Comparison of ENCODE assay signal across 9 cellular contexts in the genomic region with DNA sequence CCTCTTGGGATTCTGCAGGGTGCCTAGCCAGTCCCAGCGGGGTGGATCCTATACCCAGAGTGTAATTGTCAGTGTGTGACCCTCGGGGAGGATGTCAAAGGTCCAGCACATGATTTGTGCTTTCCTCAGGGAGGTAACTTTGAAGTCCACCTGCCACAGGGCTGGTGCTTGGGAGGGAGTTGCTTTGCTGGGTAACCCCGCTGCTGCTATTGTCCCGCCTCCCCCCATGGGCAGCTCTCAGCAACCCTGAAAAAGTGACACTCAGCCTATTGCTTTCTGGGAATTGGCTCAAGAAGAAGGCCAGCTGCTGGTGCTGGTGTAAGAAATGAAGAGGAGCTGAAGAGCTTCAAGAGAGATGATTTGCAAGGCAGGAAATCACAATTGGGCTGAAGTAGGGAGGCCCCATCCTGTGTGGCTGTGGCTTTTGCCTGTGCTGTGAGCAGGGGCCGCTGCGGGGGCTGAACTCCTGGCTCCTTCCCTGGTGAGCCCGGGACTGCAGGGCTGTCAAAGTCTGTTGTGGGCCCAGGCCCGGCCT. TPM values are rescaled to one million over a fixed set of nuclear protein-coding genes. Genes with fewer than 3 reads are reported as not detected.
DNase-seq lines count a peak whose midpoint lies in the region; ATAC-seq, FAIRE-seq and TF ChIP-seq lines count a peak whose summit lies in the region.
"Had no signal": no experiment of that assay in that cellular context is flagged by ENCODE, and none has a peak within 500 bp of the region (broad histone marks: within the 10 kb centered on the region; RNA-seq: fewer than 3 reads in every experiment).

No MANE protein-coding gene starts in this region.

- 44 to 78% (median 55%) methylated on average over 8 of the region's 8 CpGs for WGBS in small intestine, 3 donors
- WGBS in aorta, 2 donors, result 89 to 91% methylated on average over 8 of the region's 8 CpGs

- H3K4me3 Mint-ChIP-seq in activated T-helper 2 cell treated with anti-CD3 and anti-CD28 coated beads, Interferon-gamma antibody, Interleukin-2, Interleukin-4, amounts not matched to agents 10 μg/mL and 5 μg/mL and 100 μg/mL, durations not matched to agents 14 hours and 24 hours and 36 hours (ENCODE audit: low read depth), result peak overlapping the region; percentile 43
- H3K4me3 Mint-ChIP-seq in chondrocyte (ENCODE audit: unreplicated experiment), result no peak overlapping the region

- TF ChIP-seq CTCF in HL-60 (IDR thresholded peaks at IDR 0.05; ENCODE audit: insufficient read depth, low read length) (no peak), chondrocyte (IDR thresholded peaks at IDR 0.05) (no peak)

- peak; percentile 76 for ATAC-seq in GM18499 (IDR thresholded peaks at IDR 0.05; ENCODE audit: insufficient read depth, unreplicated experiment)
- no peak for ATAC-seq in aorta (ENCODE audit: low FRiP score)
- ATAC-seq: body of pancreas had no signal

- FAIRE-seq in small intestine (lab: Jason Lieb, UNC), result no peak

- peaks cover 35% of the 10 kb centered on the region for H3K4me1 Mint-ChIP-seq in activated T-helper 2 cell treated with anti-CD3 and anti-CD28 coated beads, Interferon-gamma antibody, Interleukin-2, Interleukin-4, amounts not matched to agents 10 μg/mL and 5 μg/mL and 100 μg/mL, durations not matched to agents 14 hours and 24 hours and 36 hours (ENCODE audit: low read depth)
- peaks cover 24% of the 10 kb centered on the region for H3K4me1 Mint-ChIP-seq in chondrocyte (ENCODE audit: low read depth)

- H3K27me3 Mint-ChIP-seq in activated T-helper 2 cell treated with anti-CD3 and anti-CD28 coated beads, Interferon-gamma antibody, Interleukin-2, Interleukin-4, amounts not matched to agents 10 μg/mL and 5 μg/mL and 100 μg/mL, durations not matched to agents 14 hours and 24 hours and 36 hours (ENCODE audit: low read depth), result no peaks in the 10 kb centered on the region
- H3K27me3 Mint-ChIP-seq in chondrocyte (ENCODE audit: low read depth), result peaks cover 3% of the 10 kb centered on the region

- no peaks in the 10 kb centered on the region for H3K27me3 ChIP-seq in HL-60 (ENCODE audit: insufficient read depth, poor library complexity, severe bottlenecking)
- no peaks in the 10 kb centered on the region for H3K27me3 ChIP-seq in small intestine (ENCODE audit: control insufficient read depth in 2 of 2, insufficient read depth in 2 of 2, low read length in 2 of 2)
- no peaks in the 10 kb centered on the region for H3K27me3 ChIP-seq in aorta (ENCODE audit: control insufficient read depth in 1 of 2, insufficient read depth in 2 of 2, low read length in 1 of 2)
- H3K27me3 ChIP-seq: body of pancreas had no signal

- H3K36me3 ChIP-seq in small intestine (ENCODE audit: control insufficient read depth in 2 of 2, insufficient read depth in 2 of 2, low read length in 2 of 2) (no peaks in the 10 kb centered on the region), aorta (ENCODE audit: control insufficient read depth in 1 of 2, insufficient read depth in 2 of 2, low read length in 1 of 2) (no peaks in the 10 kb centered on the region)

- peak overlapping the region; percentile 89 for H3K27ac Mint-ChIP-seq in activated T-helper 2 cell treated with anti-CD3 and anti-CD28 coated beads, Interferon-gamma antibody, Interleukin-2, Interleukin-4, amounts not matched to agents 10 μg/mL and 5 μg/mL and 100 μg/mL, durations not matched to agents 14 hours and 24 hours and 36 hours
- no peak overlapping the region for H3K27ac Mint-ChIP-seq in chondrocyte (ENCODE audit: unreplicated experiment)

- intact Hi-C loops in activated T-helper 2 cell treated with anti-CD3 and anti-CD28 coated beads, Interferon-gamma antibody, Interleukin-2, Interleukin-4, amounts not matched to agents 10 μg/mL and 5 μg/mL and 100 μg/mL, durations not matched to agents 14 hours and 24 hours and 36 hours (cut with micrococcal nuclease), result loop anchor here (2.0 kb wide), 1 partner anchor 32 kb away; no protein-coding TSS in a partner anchor
- intact Hi-C loops in aorta (cut with DNase I), result no loop called here

- H3K9me3 ChIP-seq in small intestine (ENCODE audit: control insufficient read depth, low read depth) (no peaks in the 10 kb centered on the region), aorta (ENCODE audit: control insufficient read depth, low read length) (no peaks in the 10 kb centered on the region)
- H3K9me3 ChIP-seq: body of pancreas had no signal

- H3K27ac ChIP-seq in HL-60 (replicated peaks) (peak overlapping the region; percentile 52), small intestine (ENCODE audit: low read depth in 1 of 2, low read length in 1 of 2) (peak overlapping the region in 1 of 2 donors; percentile 45), aorta (ENCODE audit: low read depth in 1 of 2, low read length in 2 of 2) (no peak overlapping the region)
- H3K27ac ChIP-seq: body of pancreas had no signal

- H3K9me3 Mint-ChIP-seq in activated T-helper 2 cell treated with anti-CD3 and anti-CD28 coated beads, Interferon-gamma antibody, Interleukin-2, Interleukin-4, amounts not matched to agents 10 μg/mL and 5 μg/mL and 100 μg/mL, durations not matched to agents 14 hours and 24 hours and 36 hours, result peaks cover 21% of the 10 kb centered on the region
- H3K9me3 Mint-ChIP-seq in chondrocyte (ENCODE audit: low read depth), result peaks cover 12% of the 10 kb centered on the region

- H3K4me1 ChIP-seq in small intestine (ENCODE audit: control insufficient read depth in 2 of 2, insufficient read depth in 1 of 2, low read depth in 1 of 2, low read length in 1 of 2) (peaks cover 0 to 3% of the 10 kb centered on the region in 2 donors), aorta (ENCODE audit: control insufficient read depth in 1 of 2, insufficient read depth in 2 of 2, low read length in 2 of 2) (peaks cover 0 to 3% of the 10 kb centered on the region in 2 donors)
- H3K4me1 ChIP-seq: body of pancreas had no signal

- H3K4me3 ChIP-seq in HL-60 (replicated peaks; ENCODE audit: insufficient read depth, low read length), result no peak overlapping the region
- H3K4me3 ChIP-seq in small intestine (ENCODE audit: low read depth in 1 of 2, low read length in 2 of 2), result no peak overlapping the region
- no peak overlapping the region for H3K4me3 ChIP-seq in aorta (ENCODE audit: low read length in 2 of 2)
- H3K4me3 ChIP-seq: body of pancreas had no signal

- peaks cover 42% of the 10 kb centered on the region for H3K36me3 Mint-ChIP-seq in activated T-helper 2 cell treated with anti-CD3 and anti-CD28 coated beads, Interferon-gamma antibody, Interleukin-2, Interleukin-4, amounts not matched to agents 10 μg/mL and 5 μg/mL and 100 μg/mL, durations not matched to agents 14 hours and 24 hours and 36 hours (ENCODE audit: low read depth)
- H3K36me3 Mint-ChIP-seq in chondrocyte (ENCODE audit: low read depth), result peaks cover 6% of the 10 kb centered on the region

- DNase-seq in HL-60 (ENCODE audit: low read depth in 1 of 2, low spot score in 1 of 2), result peak in 1 of 2 experiments; percentile 80
- peak; percentile 54 for DNase-seq in activated T-helper 2 cell treated with anti-CD3 and anti-CD28 coated beads, Interferon-gamma antibody, Interleukin-2, Interleukin-4, amounts not matched to agents 10 μg/mL and 5 μg/mL and 100 μg/mL, durations not matched to agents 14 hours and 24 hours and 36 hours (ENCODE audit: low spot score)
- peak; percentile 33 for DNase-seq in small intestine
- DNase-seq in COLO668 (lab: John Stamatoyannopoulos, UW; ENCODE audit: unreplicated experiment), result no peak
- DNase-seq in NCI-H345 (lab: John Stamatoyannopoulos, UW), result no peak
- DNase-seq in chondrocyte (ENCODE audit: low spot score), result no peak
- no peak for DNase-seq in aorta
- DNase-seq: body of pancreas had no signal

RNA-seq across cellular contexts. Expression of a gene that starts 36.4 kb away (rescaled TPM):
- 53.4 and 53.5 TPM in 2 replicates for total RNA-seq in activated T-helper 2 cell treated with anti-CD3 and anti-CD28 coated beads, Interferon-gamma antibody, Interleukin-2, Interleukin-4, amounts not matched to agents 10 μg/mL and 5 μg/mL and 100 μg/mL, durations not matched to agents 14 hours and 24 hours and 36 hours
- polyA plus RNA-seq in small intestine (10 to 100 TPM in 1 of 3 donors, 1 to 10 TPM in 2; 1.1 to 15.3 (median 1.8) TPM), aorta (1 to 10 TPM; 1.1 to 4.6 TPM)
- total RNA-seq in chondrocyte (2.2 to 9.9 TPM (median 9.3 TPM) in 3 replicates), aorta (10 to 100 TPM; 23.0 to 34.5 TPM)

Comparison
In these comparisons a context has a peak if more than half of its experiments do, and no peak if none do; other contexts are left out.
1. DNase-seq: peak in activated T-helper 2 cell treated with anti-CD3 and anti-CD28 coated beads, Interferon-gamma antibody, Interleukin-2, Interleukin-4, amounts not matched to agents 10 μg/mL and 5 μg/mL and 100 μg/mL, durations not matched to agents 14 hours and 24 hours and 36 hours (single experiment) and small intestine (single experiment); none in COLO668 (single experiment), NCI-H345 (single experiment), chondrocyte (single experiment) and aorta (0 of 2).